In the genomic region with DNA sequence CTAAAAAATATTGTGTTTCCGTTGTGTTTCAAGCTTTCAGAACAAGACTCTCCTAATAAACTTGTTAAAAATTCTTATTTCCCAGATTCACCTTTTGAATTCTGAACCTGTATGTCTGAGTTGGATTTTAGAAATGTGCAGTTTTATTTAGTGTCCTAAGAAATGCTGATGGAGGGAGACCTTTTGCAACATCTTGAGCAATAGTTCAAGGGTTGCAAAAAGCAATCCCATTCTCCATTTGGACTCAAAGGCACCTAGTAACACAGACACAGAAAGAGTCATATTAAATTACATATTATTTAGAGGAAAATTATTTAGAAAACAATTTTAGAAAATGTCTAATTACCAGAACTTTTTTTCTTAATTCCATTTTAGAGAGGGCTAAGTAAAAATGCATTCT, we compare ENCODE assay signal across 18 cellular contexts.
DNase-seq lines count a peak whose midpoint lies in the region; ATAC-seq, FAIRE-seq and TF ChIP-seq lines count a peak whose summit lies in the region.
"Had no signal": no experiment of that assay in that cellular context is flagged by ENCODE, and none has a peak within 500 bp of the region (broad histone marks: within the 10 kb centered on the region; RNA-seq: fewer than 3 reads in every experiment).

No MANE protein-coding gene starts in this region.

- no peak for DNase-seq in SJCRH30
- DNase-seq in right lobe of liver, result no peak
- DNase-seq in DMS79 (lab: John Stamatoyannopoulos, UW), result no peak
- no peak for DNase-seq in amniotic stem cell (lab: John Stamatoyannopoulos, UW)
- DNase-seq in activated naive CD4-positive, alpha-beta T cell treated with anti-CD3 and anti-CD28 coated beads, Interleukin-2, amount 50 U/mL, for 72 hours (ENCODE audit: low spot score in 2 of 2), result no peak
- DNase-seq: Calu3; CD8-positive, alpha-beta T cell; DND-41; EL had no signal

- no peaks in the 10 kb centered on the region for H3K36me3 ChIP-seq in SJCRH30
- no peaks in the 10 kb centered on the region for H3K36me3 ChIP-seq in right lobe of liver
- H3K36me3 ChIP-seq: BLaER1 treated with 17β-estradiol and CSF1 and Interleukin-3, amounts not matched to agents 10 nM and 100 nM; HAP-1 had no signal

- no peaks in the 10 kb centered on the region for H3K9me3 ChIP-seq in SJCRH30 (replicated peaks)
- H3K9me3 ChIP-seq in right lobe of liver, result no peaks in the 10 kb centered on the region
- H3K9me3 ChIP-seq: BLaER1 treated with 17β-estradiol and CSF1 and Interleukin-3, amounts not matched to agents 10 nM and 100 nM; HAP-1 had no signal

- H3K9me3 Mint-ChIP-seq in activated naive CD4-positive, alpha-beta T cell treated with anti-CD3 and anti-CD28 coated beads, Interleukin-2, amount 50 U/mL, for 72 hours, result peaks cover 12 to 17% of the 10 kb centered on the region in 2 donors

- no peak overlapping the region for H3K27ac Mint-ChIP-seq in activated naive CD4-positive, alpha-beta T cell treated with anti-CD3 and anti-CD28 coated beads, Interleukin-2, amount 50 U/mL, for 72 hours
- H3K27ac Mint-ChIP-seq: B cell; CD8-positive, alpha-beta T cell; IgD-negative memory B cell had no signal

- intact Hi-C loops in right lobe of liver (cut with DNase I), result no loop called here

- H3K4me1 ChIP-seq in SJCRH30 (peaks cover 9% of the 10 kb centered on the region), right lobe of liver (peaks cover 0 to 25% (median 8%) of the 10 kb centered on the region in 4 donors)
- H3K4me1 ChIP-seq: BLaER1 treated with 17β-estradiol and CSF1 and Interleukin-3, amounts not matched to agents 10 nM and 100 nM; HAP-1 had no signal

- H3K4me3 ChIP-seq in SJCRH30, result no peak overlapping the region
- no peak overlapping the region for H3K4me3 ChIP-seq in right lobe of liver
- H3K4me3 ChIP-seq: BLaER1 treated with 17β-estradiol and CSF1 and Interleukin-3, amounts not matched to agents 10 nM and 100 nM; GM12878; GM23248; HAP-1 had no signal

- ATAC-seq in right lobe of liver, result peak; percentile 68 to 92 (median 86)
- no peak for ATAC-seq in activated naive CD4-positive, alpha-beta T cell treated with anti-CD3 and anti-CD28 coated beads, Interleukin-2, amount 50 U/mL, for 72 hours
- no peak for ATAC-seq in HG02840 (IDR thresholded peaks at IDR 0.05; ENCODE audit: low FRiP score, unreplicated experiment)
- ATAC-seq: CD8-positive, alpha-beta T cell; GM12878 had no signal

- H3K27me3 ChIP-seq in SJCRH30, result no peaks in the 10 kb centered on the region
- no peaks in the 10 kb centered on the region for H3K27me3 ChIP-seq in right lobe of liver
- H3K27me3 ChIP-seq: BLaER1 treated with 17β-estradiol and CSF1 and Interleukin-3, amounts not matched to agents 10 nM and 100 nM had no signal

- WGBS in right lobe of liver (ENCODE audit: insufficient coverage, low coverage, low lambda C conversion rate, missing lambda C conversion rate), result 0% methylated on average over 1 of the region's 1 CpG

- TF ChIP-seq CTCF in right lobe of liver (IDR thresholded peaks at IDR 0.05), result no peak

- TF ChIP-seq POLR2A in right lobe of liver (IDR thresholded peaks at IDR 0.05), result no peak

- H3K36me3 Mint-ChIP-seq in activated naive CD4-positive, alpha-beta T cell treated with anti-CD3 and anti-CD28 coated beads, Interleukin-2, amount 50 U/mL, for 72 hours, result no peaks in the 10 kb centered on the region
- H3K36me3 Mint-ChIP-seq: CD8-positive, alpha-beta T cell; IgD-negative memory B cell had no signal

- peak; percentile 21 for FAIRE-seq in islet of Langerhans (lab: Jason Lieb, UNC)
- FAIRE-seq: GM12878 had no signal

- H3K27ac ChIP-seq in SJCRH30 (peak overlapping the region; percentile 84; the same call in 1 of the 2 replicates), right lobe of liver (no peak overlapping the region)
- H3K27ac ChIP-seq: BLaER1 treated with 17β-estradiol and CSF1 and Interleukin-3, amounts not matched to agents 10 nM and 100 nM; GM23248; HL-60 had no signal

Comparison
In these comparisons a context has a peak if more than half of its experiments do, and no peak if none do; other contexts are left out.
1. ATAC-seq: peak in right lobe of liver (4 of 4); none in activated naive CD4-positive, alpha-beta T cell treated with anti-CD3 and anti-CD28 coated beads, Interleukin-2, amount 50 U/mL, for 72 hours (0 of 2) and HG02840 (single experiment).